In the genomic region with DNA sequence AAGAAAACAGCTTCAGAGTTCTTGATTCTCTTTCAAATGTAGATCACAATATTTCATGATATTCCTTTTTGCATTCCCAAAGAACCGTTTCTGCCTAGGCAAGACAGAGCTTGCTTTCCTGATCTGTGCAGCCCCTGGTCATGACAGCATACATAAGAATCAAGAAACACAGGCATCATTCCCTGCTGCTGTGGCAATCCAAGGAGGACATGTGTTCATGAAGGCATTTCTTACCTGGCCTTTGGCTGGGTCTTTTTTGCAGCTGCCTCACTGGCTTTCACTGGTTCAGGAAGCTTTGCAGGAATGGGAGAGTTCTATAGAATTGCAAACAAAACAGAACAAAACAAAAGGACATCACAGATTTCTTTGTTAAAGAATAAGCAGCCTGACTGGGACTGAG, we compare ENCODE assay signal across 16 cellular contexts.
DNase-seq lines count a peak whose midpoint lies in the region; ATAC-seq and TF ChIP-seq lines count a peak whose summit lies in the region.
"Had no signal": no experiment of that assay in that cellular context is flagged by ENCODE, and none has a peak within 500 bp of the region (broad histone marks: within the 10 kb centered on the region; RNA-seq: fewer than 3 reads in every experiment).

No MANE protein-coding gene starts in this region.

- no peak for DNase-seq in activated naive CD4-positive, alpha-beta T cell treated with anti-CD3 and anti-CD28 coated beads, Interleukin-2, amount 10 ng/mL, durations not matched to agents 7 days and 5 days
- no peak for DNase-seq in activated naive CD4-positive, alpha-beta T cell treated with Interleukin-2 at 50 U/mL for 16 hours
- no peak for DNase-seq in T-helper 17 cell
- DNase-seq in epithelial cell of esophagus (ENCODE audit: low read depth) = peak; percentile 86
- DNase-seq in neural progenitor cell (ENCODE audit: low spot score) = peak; percentile 43
- DNase-seq in Right ventricle myocardium inferior (ENCODE audit: missing footprints) = no peak
- DNase-seq in NCI-H1092 treated with DMSO at 0.1 percent for 48 hours (lab: John Stamatoyannopoulos, UW) = no peak
- DNase-seq: Caco-2, KBM-7, NCI-H1694, NCI-H446, NCI-H82, Peyer's patch had no signal

- TF ChIP-seq CTCF in epithelial cell of esophagus (IDR thresholded peaks at IDR 0.05; ENCODE audit: insufficient read depth, low read depth, low read length, missing control alignments) (no peak), neural progenitor cell (IDR thresholded peaks at IDR 0.05) (no peak)

- no peaks in the 10 kb centered on the region for H4K20me1 ChIP-seq in neural progenitor cell (ENCODE audit: low read depth)
- H4K20me1 ChIP-seq: BLaER1 treated with 17β-estradiol and CSF1 and Interleukin-3, amounts not matched to agents 10 nM and 100 nM had no signal

- intact Hi-C loops in Right ventricle myocardium inferior (cut with DNase I) = no loop called here

- no peaks in the 10 kb centered on the region for H3K9me3 Mint-ChIP-seq in activated naive CD4-positive, alpha-beta T cell treated with anti-CD3 and anti-CD28 coated beads, Interleukin-2, amount 10 ng/mL, durations not matched to agents 7 days and 5 days
- no peaks in the 10 kb centered on the region for H3K9me3 Mint-ChIP-seq in neural progenitor cell

- H3K27me3 Mint-ChIP-seq in activated naive CD4-positive, alpha-beta T cell treated with anti-CD3 and anti-CD28 coated beads, Interleukin-2, amount 10 ng/mL, durations not matched to agents 7 days and 5 days = no peaks in the 10 kb centered on the region
- H3K27me3 Mint-ChIP-seq in T-helper 17 cell (no peaks in the 10 kb centered on the region), neural progenitor cell (ENCODE audit: insufficient read depth, low read depth) (peaks cover 4% of the 10 kb centered on the region)

- H2AFZ ChIP-seq in neural progenitor cell (replicated peaks) = no peak overlapping the region

- no peak overlapping the region for H3K9ac ChIP-seq in neural progenitor cell
- H3K9ac ChIP-seq: BLaER1 treated with 17β-estradiol and CSF1 and Interleukin-3, amounts not matched to agents 10 nM and 100 nM had no signal

- no peaks in the 10 kb centered on the region for H3K4me1 Mint-ChIP-seq in activated naive CD4-positive, alpha-beta T cell treated with anti-CD3 and anti-CD28 coated beads, Interleukin-2, amount 10 ng/mL, durations not matched to agents 7 days and 5 days
- H3K4me1 Mint-ChIP-seq in T-helper 17 cell (no peaks in the 10 kb centered on the region), neural progenitor cell (no peaks in the 10 kb centered on the region)

- no peak overlapping the region for H3K27ac ChIP-seq in neural progenitor cell
- H3K27ac ChIP-seq: BLaER1 treated with 17β-estradiol and CSF1 and Interleukin-3, amounts not matched to agents 10 nM and 100 nM; HL-60; Peyer's patch had no signal

- H3K27ac Mint-ChIP-seq in activated naive CD4-positive, alpha-beta T cell treated with anti-CD3 and anti-CD28 coated beads, Interleukin-2, amount 10 ng/mL, durations not matched to agents 7 days and 5 days = peak overlapping the region; percentile 24
- H3K27ac Mint-ChIP-seq in T-helper 17 cell (peak overlapping the region; percentile 45), neural progenitor cell (no peak overlapping the region)

- ATAC-seq in T-helper 17 cell = no peak
- ATAC-seq in Right ventricle myocardium inferior = no peak
- no peak for ATAC-seq in HG03378 (IDR thresholded peaks at IDR 0.05; ENCODE audit: unreplicated experiment)

- H3K79me2 ChIP-seq in neural progenitor cell (ENCODE audit: low read depth) = no peaks in the 10 kb centered on the region

- H3K9me3 ChIP-seq in T-helper 17 cell (ENCODE audit: control insufficient read depth, low read length, poor library complexity, severe bottlenecking) = no peaks in the 10 kb centered on the region
- H3K9me3 ChIP-seq in neural progenitor cell (ENCODE audit: low read depth) = no peaks in the 10 kb centered on the region
- H3K9me3 ChIP-seq: BLaER1 treated with 17β-estradiol and CSF1 and Interleukin-3, amounts not matched to agents 10 nM and 100 nM; Caco-2; Peyer's patch had no signal

- peaks cover 66% of the 10 kb centered on the region for H3K36me3 Mint-ChIP-seq in activated naive CD4-positive, alpha-beta T cell treated with anti-CD3 and anti-CD28 coated beads, Interleukin-2, amount 10 ng/mL, durations not matched to agents 7 days and 5 days
- H3K36me3 Mint-ChIP-seq in T-helper 17 cell (ENCODE audit: low read depth) (peaks cover 13% of the 10 kb centered on the region), neural progenitor cell (peaks cover 25% of the 10 kb centered on the region)

- peak overlapping the region; percentile 17 for H3K4me2 ChIP-seq in neural progenitor cell
- H3K4me2 ChIP-seq: BLaER1 treated with 17β-estradiol and CSF1 and Interleukin-3, amounts not matched to agents 10 nM and 100 nM had no signal

- H3K36me3 ChIP-seq in neural progenitor cell = no peaks in the 10 kb centered on the region

- H3K27me3 ChIP-seq in neural progenitor cell = no peaks in the 10 kb centered on the region
- H3K27me3 ChIP-seq: BLaER1 treated with 17β-estradiol and CSF1 and Interleukin-3, amounts not matched to agents 10 nM and 100 nM; Peyer's patch had no signal

- peaks cover 13% of the 10 kb centered on the region for H3K4me1 ChIP-seq in neural progenitor cell
- H3K4me1 ChIP-seq: Caco-2, Peyer's patch had no signal

- CTCF ChIA-PET in activated naive CD4-positive, alpha-beta T cell treated with anti-CD3 and anti-CD28 coated beads, Interleukin-2, amount 10 ng/mL, durations not matched to agents 7 days and 5 days (lab: Charles Lee) = interaction anchor here (0.6 to 1.5 kb wide), 4 partner anchors 40 to 190 kb away, joined by 3 to 5 read pairs (median 4); no protein-coding TSS in a partner anchor

- no peak overlapping the region for H3K4me3 ChIP-seq in epithelial cell of esophagus (ENCODE audit: low read length)
- H3K4me3 ChIP-seq in neural progenitor cell = no peak overlapping the region
- H3K4me3 ChIP-seq: BLaER1 treated with 17β-estradiol and CSF1 and Interleukin-3, amounts not matched to agents 10 nM and 100 nM; Peyer's patch had no signal

- peaks cover 14% of the 10 kb centered on the region for H3F3A ChIP-seq in neural progenitor cell (ENCODE audit: low read depth)

- no peak overlapping the region for H3K4me3 Mint-ChIP-seq in activated naive CD4-positive, alpha-beta T cell treated with anti-CD3 and anti-CD28 coated beads, Interleukin-2, amount 10 ng/mL, durations not matched to agents 7 days and 5 days
- H3K4me3 Mint-ChIP-seq in T-helper 17 cell (no peak overlapping the region), neural progenitor cell (no peak overlapping the region)

Comparison
In these comparisons a context has a peak if more than half of its experiments do, and no peak if none do; other contexts are left out.
1. DNase-seq: peak in epithelial cell of esophagus (single experiment) and neural progenitor cell (single experiment); none in activated naive CD4-positive, alpha-beta T cell treated with anti-CD3 and anti-CD28 coated beads, Interleukin-2, amount 10 ng/mL, durations not matched to agents 7 days and 5 days (single experiment), activated naive CD4-positive, alpha-beta T cell treated with Interleukin-2 at 50 U/mL for 16 hours (single experiment), T-helper 17 cell (0 of 3), Right ventricle myocardium inferior (single experiment) and NCI-H1092 treated with DMSO at 0.1 percent for 48 hours (single experiment).